ENCODE assay signal across 15 cellular contexts in the genomic region with DNA sequence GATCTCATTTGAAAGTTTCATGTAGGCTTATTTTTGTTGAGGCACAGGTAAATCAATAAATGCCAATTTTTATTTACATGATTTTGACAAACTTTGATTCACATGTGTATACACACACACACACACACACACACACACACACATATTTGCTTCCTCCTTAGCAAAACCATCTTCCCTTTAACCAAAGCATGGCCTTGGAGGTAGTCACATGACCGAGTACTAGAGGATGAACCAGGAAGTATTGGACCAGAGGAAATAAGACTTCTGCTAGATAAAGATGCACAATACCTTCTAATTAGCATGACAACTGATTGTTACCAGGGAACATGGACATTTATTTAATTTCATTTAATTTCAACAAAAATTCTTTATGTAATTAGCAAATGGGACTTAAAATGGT. TPM values are rescaled to one million over a fixed set of nuclear protein-coding genes. Genes with fewer than 3 reads are reported as not detected.
DNase-seq lines count a peak whose midpoint lies in the region; ATAC-seq and TF ChIP-seq lines count a peak whose summit lies in the region.
"Had no signal": no experiment of that assay in that cellular context is flagged by ENCODE, and none has a peak within 500 bp of the region (broad histone marks: within the 10 kb centered on the region; RNA-seq: fewer than 3 reads in every experiment).

No MANE protein-coding gene starts in this region.

- H4K12ac ChIP-seq in trophoblast cell (ENCODE audit: low read depth, low read length): no peak overlapping the region

- no peak for TF ChIP-seq CTCF in HFFc6 (IDR thresholded peaks at IDR 0.05)
- no peak for TF ChIP-seq CTCF in Loucy (conservative IDR thresholded peaks at IDR 0.05; ENCODE audit: low read length)
- no peak for TF ChIP-seq CTCF in SK-N-SH (IDR thresholded peaks at IDR 0.05)
- TF ChIP-seq CTCF in WTC11 (IDR thresholded peaks at IDR 0.05): no peak
- no peak for TF ChIP-seq CTCF in PC-9 (conservative IDR thresholded peaks at IDR 0.05)

- no peak overlapping the region for H2AK5ac ChIP-seq in trophoblast cell (ENCODE audit: low read length)

- H3K23ac ChIP-seq in trophoblast cell (ENCODE audit: low read length): no peak overlapping the region

- no peak overlapping the region for H3K14ac ChIP-seq in trophoblast cell (ENCODE audit: low read length)

- no peak overlapping the region for H2BK120ac ChIP-seq in trophoblast cell (ENCODE audit: insufficient read depth, low read length, poor library complexity)

- TF ChIP-seq RAD21 in SK-N-SH (IDR thresholded peaks at IDR 0.05; ENCODE audit: low read length): no peak

- H3K9me3 ChIP-seq in Loucy (ENCODE audit: insufficient read depth, low read depth, low read length): no peaks in the 10 kb centered on the region
- H3K9me3 ChIP-seq in SK-N-SH: no peaks in the 10 kb centered on the region
- no peaks in the 10 kb centered on the region for H3K9me3 ChIP-seq in PC-9 (ENCODE audit: insufficient read depth, low read depth)
- no peaks in the 10 kb centered on the region for H3K9me3 ChIP-seq in trophoblast cell (ENCODE audit: insufficient read depth, low read depth, low read length)
- H3K9me3 ChIP-seq: Caco-2, HAP-1 had no signal

- H3K27me3 ChIP-seq in Loucy (ENCODE audit: insufficient read depth, low read length, poor library complexity, severe bottlenecking) (no peaks in the 10 kb centered on the region), SK-N-SH (ENCODE audit: insufficient read depth) (no peaks in the 10 kb centered on the region), PC-9 (ENCODE audit: insufficient read depth, low read depth) (no peaks in the 10 kb centered on the region), trophoblast cell (ENCODE audit: insufficient read depth, low read length) (no peaks in the 10 kb centered on the region)

- H3K79me2 ChIP-seq in Loucy (ENCODE audit: insufficient read depth, low read length) (no peaks in the 10 kb centered on the region), SK-N-SH (ENCODE audit: insufficient read depth) (peaks cover 9% of the 10 kb centered on the region; the same call in 1 of the 2 replicates), PC-9 (ENCODE audit: low read depth) (no peaks in the 10 kb centered on the region), trophoblast cell (ENCODE audit: control insufficient read depth, insufficient read depth, low read length, poor library complexity) (no peaks in the 10 kb centered on the region)

- BruUV-seq in PC-9 (replicated peaks; lab: Mats Ljungman, UMichigan): no TSS peak

- no peak overlapping the region for H3K4ac ChIP-seq in trophoblast cell (ENCODE audit: low read depth, low read length)

- H3K9me3 Mint-ChIP-seq in HFFc6 (no peaks in the 10 kb centered on the region), WTC11 (no peaks in the 10 kb centered on the region)
- H3K9me3 Mint-ChIP-seq: CD8-positive, alpha-beta memory T cell; IgD-negative memory B cell had no signal

- H3K36me3 Mint-ChIP-seq in HFFc6 (ENCODE audit: low read depth) (peaks cover 17% of the 10 kb centered on the region), WTC11 (no peaks in the 10 kb centered on the region)
- H3K36me3 Mint-ChIP-seq: CD14-positive monocyte; CD8-positive, alpha-beta memory T cell had no signal

- H3F3A ChIP-seq in Loucy (ENCODE audit: low read depth): no peaks in the 10 kb centered on the region
- H3F3A ChIP-seq in SK-N-SH (replicated peaks; ENCODE audit: insufficient read depth): peaks cover 39% of the 10 kb centered on the region
- no peaks in the 10 kb centered on the region for H3F3A ChIP-seq in PC-9 (ENCODE audit: insufficient read depth, low read depth)

- no peak overlapping the region for H3K4me2 ChIP-seq in Loucy (ENCODE audit: low read depth, low read length, poor library complexity, severe bottlenecking)
- H3K4me2 ChIP-seq in SK-N-SH: no peak overlapping the region
- H3K4me2 ChIP-seq in PC-9: no peak overlapping the region
- no peak overlapping the region for H3K4me2 ChIP-seq in trophoblast cell (ENCODE audit: low read length)

- no peaks in the 10 kb centered on the region for H3K79me1 ChIP-seq in trophoblast cell (ENCODE audit: low read length)

- H3K27ac Mint-ChIP-seq in HFFc6: peak overlapping the region; percentile 15
- no peak overlapping the region for H3K27ac Mint-ChIP-seq in WTC11
- H3K27ac Mint-ChIP-seq: CD8-positive, alpha-beta memory T cell; IgD-negative memory B cell had no signal

- POLR2A ChIA-PET in SK-N-SH (lab: Yijun Ruan, JAX) (no interaction called here), WTC11 (lab: Charles Lee) (no interaction called here), PC-9 (lab: Charles Lee; ENCODE audit: unreplicated experiment) (no interaction called here)

- H4K20me1 ChIP-seq in Loucy (ENCODE audit: insufficient read depth, low read length, poor library complexity, severe bottlenecking) (no peaks in the 10 kb centered on the region), SK-N-SH (ENCODE audit: insufficient read depth) (no peaks in the 10 kb centered on the region), PC-9 (ENCODE audit: insufficient read depth) (no peaks in the 10 kb centered on the region)

- no peak for DNase-seq in HFFc6
- no peak for DNase-seq in SK-N-SH
- no peak for DNase-seq in WTC11 (ENCODE audit: low spot score)
- DNase-seq in PC-9: no peak
- no peak for DNase-seq in trophoblast cell
- DNase-seq in A172 (ENCODE audit: low spot score): no peak
- DNase-seq: Caco-2; CD8-positive, alpha-beta memory T cell had no signal

- H3K4me1 Mint-ChIP-seq in HFFc6 (ENCODE audit: low read depth) (peaks cover 88% of the 10 kb centered on the region), WTC11 (peaks cover 28% of the 10 kb centered on the region)
- H3K4me1 Mint-ChIP-seq: CD8-positive, alpha-beta memory T cell; IgD-negative memory B cell had no signal

- H3K4me3 Mint-ChIP-seq in HFFc6: no peak overlapping the region
- H3K4me3 Mint-ChIP-seq in WTC11: no peak overlapping the region
- H3K4me3 Mint-ChIP-seq: CD14-positive monocyte; CD8-positive, alpha-beta memory T cell; IgD-negative memory B cell had no signal

- no peak overlapping the region for H2BK5ac ChIP-seq in trophoblast cell (ENCODE audit: low read depth, low read length, poor library complexity)

- no peak overlapping the region for H2BK12ac ChIP-seq in trophoblast cell (ENCODE audit: low read length)

- H3K18ac ChIP-seq in trophoblast cell (ENCODE audit: low read length): no peak overlapping the region

- no peaks in the 10 kb centered on the region; the same call in 1 of the 2 replicates for H3K27me3 Mint-ChIP-seq in HFFc6 (ENCODE audit: insufficient read depth)
- no peaks in the 10 kb centered on the region; the same call in 1 of the 2 replicates for H3K27me3 Mint-ChIP-seq in WTC11 (ENCODE audit: low read depth)

- intact Hi-C loops in PC-9 (cut with micrococcal nuclease; ENCODE audit: unreplicated experiment): no loop called here

- no peaks in the 10 kb centered on the region for H3K36me3 ChIP-seq in Loucy (ENCODE audit: insufficient read depth, low read length)
- no peaks in the 10 kb centered on the region for H3K36me3 ChIP-seq in SK-N-SH (replicated peaks in 1 of 2; ENCODE audit: control insufficient read depth in 1 of 2, insufficient read depth in 2 of 2, low read length in 1 of 2)
- H3K36me3 ChIP-seq in PC-9 (ENCODE audit: low read depth): no peaks in the 10 kb centered on the region
- no peaks in the 10 kb centered on the region for H3K36me3 ChIP-seq in trophoblast cell (ENCODE audit: control insufficient read depth in 1 of 2, insufficient read depth in 2 of 2, low read length in 2 of 2)
- H3K36me3 ChIP-seq: HAP-1 had no signal

- H3K4me3 ChIP-seq in Loucy (ENCODE audit: low read length, poor library complexity, severe bottlenecking) (no peak overlapping the region), SK-N-SH (ENCODE audit: low read depth in 2 of 2, low read length in 1 of 2) (no peak overlapping the region), PC-9 (no peak overlapping the region), trophoblast cell (ENCODE audit: low read depth, low read length) (no peak overlapping the region)
- H3K4me3 ChIP-seq: HAP-1 had no signal

- H4K91ac ChIP-seq in trophoblast cell (ENCODE audit: low read depth, low read length): no peak overlapping the region

- 100% methylated on average over 1 of the region's 1 CpG for WGBS in SK-N-SH (ENCODE audit: low lambda C conversion rate)
- no CpG with 5 or more reads among the region's 1 CpG for WGBS in trophoblast cell (ENCODE audit: extremely low coverage, insufficient coverage, insufficient read length)

- TF ChIP-seq EP300 in SK-N-SH (IDR thresholded peaks at IDR 0.05; ENCODE audit: borderline replicate concordance in 1 of 2, low read depth in 1 of 2, low read length in 1 of 2): no peak

- H3K27ac ChIP-seq in SK-N-SH (ENCODE audit: low read depth in 2 of 2, low read length in 1 of 2): no peak overlapping the region
- H3K27ac ChIP-seq in PC-9: no peak overlapping the region
- no peak overlapping the region for H3K27ac ChIP-seq in trophoblast cell (ENCODE audit: low read depth, low read length)

- H3K4me1 ChIP-seq in Loucy (ENCODE audit: insufficient read depth, low read length, poor library complexity, severe bottlenecking) (no peaks in the 10 kb centered on the region), SK-N-SH (ENCODE audit: control insufficient read depth in 1 of 2, insufficient read depth in 2 of 2, low read depth in 1 of 2, low read length in 1 of 2) (peaks cover 5 to 31% of the 10 kb centered on the region in 2 experiments; a peak in 3 of 4 replicates), PC-9 (replicated peaks; ENCODE audit: insufficient read depth) (no peaks in the 10 kb centered on the region), trophoblast cell (ENCODE audit: control insufficient read depth in 1 of 2, insufficient read depth in 2 of 2, low read length in 2 of 2) (no peaks in the 10 kb centered on the region)
- H3K4me1 ChIP-seq: Caco-2 had no signal

- CTCF ChIA-PET in SK-N-SH (lab: Yijun Ruan, JAX): no interaction called here
- CTCF ChIA-PET in WTC11 (lab: Charles Lee): no interaction called here
- CTCF ChIA-PET in PC-9 (lab: Charles Lee): no interaction called here

- H3K9me2 ChIP-seq in Loucy (replicated peaks; ENCODE audit: low read depth, low read length): no peaks in the 10 kb centered on the region
- no peaks in the 10 kb centered on the region for H3K9me2 ChIP-seq in SK-N-SH
- no peaks in the 10 kb centered on the region for H3K9me2 ChIP-seq in PC-9 (ENCODE audit: insufficient read depth)

- H3K9ac ChIP-seq in Loucy (ENCODE audit: low read depth, low read length, poor library complexity, severe bottlenecking) (no peak overlapping the region), SK-N-SH (no peak overlapping the region), trophoblast cell (ENCODE audit: low read length) (no peak overlapping the region)

- no peak overlapping the region for H4K8ac ChIP-seq in trophoblast cell (ENCODE audit: low read depth, low read length)

- no peak for ATAC-seq in WTC11

- H2AFZ ChIP-seq in Loucy (ENCODE audit: low read length): 0 out of 2 replicates have a peak overlapping the region, but pooled peaks have one; percentile 6
- H2AFZ ChIP-seq in SK-N-SH (ENCODE audit: low read depth): no peak overlapping the region
- no peak overlapping the region for H2AFZ ChIP-seq in PC-9
- H2AFZ ChIP-seq in trophoblast cell (ENCODE audit: insufficient read depth, low read length, poor library complexity): no peak overlapping the region

RNA-seq across cellular contexts. Expression of gene CFAP299, which starts 23.4 kb away (rescaled TPM):
- 1 to 10 TPM; 4.8 to 9.0 (median 8.7) TPM for total RNA-seq in HFFc6 (2021; fragmentation: NEBNext Ultra II Directional; extraction: Animal tissue kit (Norgen Biotek cat#: 25700))
- 1.2 and 2.3 TPM in 2 replicates for polyA plus RNA-seq in SK-N-SH (2012; rRNA removed)
- polyA plus RNA-seq in SK-N-SH (2012; cell fraction: cytosol; rRNA removed): 1.7 and 2.7 TPM in 2 replicates
- 2.6 and 6.8 TPM in 2 replicates for polyA plus RNA-seq in SK-N-SH (2012; cell fraction: nucleus; rRNA removed)
- not detected in 3 replicates for total RNA-seq in WTC11 (2021)
- not detected in 2 replicates for total RNA-seq in PC-9 (2021)
- polyA plus RNA-seq in trophoblast cell (2013): not detected in 2 replicates
- 0.28 and 3.8 TPM in 2 replicates for total RNA-seq in A172 (2014; rRNA removed; shearing (Covaris generic))
- total RNA-seq: A673; Caco-2; CD8-positive, alpha-beta memory T cell; H1; HT-29 had no signal
- polyA plus RNA-seq: CD14-positive monocyte; CD8-positive, alpha-beta memory T cell; H1; IgD-negative memory B cell had no signal

RNA-seq across cellular contexts. Expression of gene FGF5, which starts 45.7 kb away (rescaled TPM):
- total RNA-seq in HFFc6 (2021; fragmentation: NEBNext Ultra II Directional; extraction: Animal tissue kit (Norgen Biotek cat#: 25700)): 100 to 1,000 TPM; 248 to 569 (median 522) TPM
- polyA plus RNA-seq in SK-N-SH (2012; rRNA removed): 17.7 and 22.8 TPM in 2 replicates
- 30.6 and 32.6 TPM in 2 replicates for polyA plus RNA-seq in SK-N-SH (2012; cell fraction: cytosol; rRNA removed)
- 15.2 and 20.5 TPM in 2 replicates for polyA plus RNA-seq in SK-N-SH (2012; cell fraction: nucleus; rRNA removed)
- total RNA-seq in WTC11 (2021) (not detected in 3 replicates), PC-9 (2021) (not detected in 2 replicates)
- not detected in 2 replicates for polyA plus RNA-seq in trophoblast cell (2013)
- total RNA-seq in A172 (2014; rRNA removed; shearing (Covaris generic)): 0.91 and 1.5 TPM in 2 replicates
- total RNA-seq: A673; Caco-2; CD8-positive, alpha-beta memory T cell; H1; HT-29 had no signal
- polyA plus RNA-seq: CD14-positive monocyte; CD8-positive, alpha-beta memory T cell; H1; IgD-negative memory B cell had no signal

Comparison
In these comparisons a context has a peak if more than half of its experiments do, and no peak if none do; other contexts are left out.
1. RNA of gene FGF5, which starts 45.7 kb away (total RNA-seq): 248 to 569 TPM in HFFc6; 0.91 to 1.5 TPM in A172, not detected in WTC11 and not detected in PC-9; every median in the first group is over 100 times any median in the second.